ENCODE assay signal across 1 cellular context in genomic region chr12:85829391-85829790, GRCh38.
TF ChIP-seq lines count a peak whose summit lies in the region.

No MANE protein-coding gene starts in this region.

TF ChIP-seq in HepG2, 621 proteins besides CTCF, POLR2A, EP300 and RAD21:
- no peak for TF ChIP-seq FOXJ3 (CRISPR knock-in tag; IDR thresholded peaks at IDR 0.05; ENCODE audit: borderline replicate concordance)
- no peak for TF ChIP-seq SKIL (CRISPR knock-in tag; IDR thresholded peaks at IDR 0.05; ENCODE audit: borderline replicate concordance)
- no peak for TF ChIP-seq ZNF557 (CRISPR knock-in tag; IDR thresholded peaks at IDR 0.05)
- TF ChIP-seq FOXC1 (CRISPR knock-in tag; IDR thresholded peaks at IDR 0.05; ENCODE audit: borderline replicate concordance): no peak
- no peak for TF ChIP-seq NR2F6 (IDR thresholded peaks at IDR 0.05)
- TF ChIP-seq NR2F6 (CRISPR knock-in tag; IDR thresholded peaks at IDR 0.05): no peak
- no peak for TF ChIP-seq ZNF18 (CRISPR knock-in tag; IDR thresholded peaks at IDR 0.05; ENCODE audit: insufficient replicate concordance)
- no peak for TF ChIP-seq HNF1A (IDR thresholded peaks at IDR 0.05; ENCODE audit: low read depth)
- TF ChIP-seq HNF1A (CRISPR knock-in tag; IDR thresholded peaks at IDR 0.05; ENCODE audit: borderline replicate concordance): no peak
- TF ChIP-seq NR1H2 (CRISPR knock-in tag; IDR thresholded peaks at IDR 0.05; ENCODE audit: borderline replicate concordance, low read depth): no peak
- TF ChIP-seq GTF2F1 (IDR thresholded peaks at IDR 0.05; ENCODE audit: low read length): no peak
- TF ChIP-seq ZFP36 (IDR thresholded peaks at IDR 0.05; ENCODE audit: borderline replicate concordance, low read depth, low read length, partially characterized antibody): no peak
- no peak for TF ChIP-seq MBD4 (IDR thresholded peaks at IDR 0.05; ENCODE audit: borderline replicate concordance, low read length)
- no peak for TF ChIP-seq THAP7 (CRISPR knock-in tag; IDR thresholded peaks at IDR 0.05)
- TF ChIP-seq HMGXB4 (CRISPR knock-in tag; IDR thresholded peaks at IDR 0.05; ENCODE audit: borderline replicate concordance in 1 of 2, low read depth in 1 of 2): no peak
- no peak for TF ChIP-seq ZNF607 (CRISPR knock-in tag; IDR thresholded peaks at IDR 0.05; ENCODE audit: borderline replicate concordance)
- TF ChIP-seq ZNF136 (CRISPR knock-in tag; IDR thresholded peaks at IDR 0.05; ENCODE audit: low read depth): no peak
- TF ChIP-seq RFXANK (CRISPR knock-in tag; IDR thresholded peaks at IDR 0.05): no peak
- TF ChIP-seq CCAR2 (optimal IDR thresholded peaks at IDR 0.05; ENCODE audit: low read depth, low read length): no peak
- no peak for TF ChIP-seq ZNF530 (CRISPR knock-in tag; IDR thresholded peaks at IDR 0.05; ENCODE audit: low read depth)
- no peak for TF ChIP-seq GPBP1L1 (CRISPR knock-in tag; IDR thresholded peaks at IDR 0.05)
- TF ChIP-seq CBX2 (IDR thresholded peaks at IDR 0.05; ENCODE audit: low read depth, low read length): no peak
- TF ChIP-seq CBX2 (CRISPR knock-in tag; IDR thresholded peaks at IDR 0.05; ENCODE audit: low read depth): no peak
